1 cellular context compared by ENCODE assay signal in the genomic region with DNA sequence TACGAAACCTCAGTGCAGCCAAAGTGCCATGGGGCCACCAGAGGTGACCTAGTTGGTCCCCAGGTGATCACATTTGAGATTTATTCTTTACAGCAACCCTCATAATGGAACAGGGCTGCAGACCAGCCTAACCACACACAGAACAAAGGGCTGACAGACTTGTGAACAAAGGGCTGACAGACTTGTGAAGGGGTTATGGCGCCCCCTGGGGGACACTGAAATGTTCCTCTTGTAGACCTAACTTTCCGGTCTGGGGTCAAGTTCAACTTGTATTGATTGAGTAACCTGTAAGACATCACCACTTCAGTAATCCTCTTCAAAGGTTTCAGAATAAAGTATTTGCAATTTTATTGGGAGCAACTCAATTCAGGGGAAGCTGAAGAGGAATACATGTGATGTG.
TF ChIP-seq lines count a peak whose summit lies in the region.

No MANE protein-coding gene starts in this region.

TF ChIP-seq in HepG2, 621 proteins besides CTCF, POLR2A, EP300 and RAD21 (continued from another document):
- TF ChIP-seq, protein P1, sequence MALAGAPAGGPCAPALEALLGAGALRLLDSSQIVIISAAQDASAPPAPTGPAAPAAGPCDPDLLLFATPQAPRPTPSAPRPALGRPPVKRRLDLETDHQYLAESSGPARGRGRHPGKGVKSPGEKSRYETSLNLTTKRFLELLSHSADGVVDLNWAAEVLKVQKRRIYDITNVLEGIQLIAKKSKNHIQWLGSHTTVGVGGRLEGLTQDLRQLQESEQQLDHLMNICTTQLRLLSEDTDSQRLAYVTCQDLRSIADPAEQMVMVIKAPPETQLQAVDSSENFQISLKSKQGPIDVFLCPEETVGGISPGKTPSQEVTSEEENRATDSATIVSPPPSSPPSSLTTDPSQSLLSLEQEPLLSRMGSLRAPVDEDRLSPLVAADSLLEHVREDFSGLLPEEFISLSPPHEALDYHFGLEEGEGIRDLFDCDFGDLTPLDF (CRISPR knock-in tag; IDR thresholded peaks at IDR 0.05): no peak
- TF ChIP-seq, protein P2, sequence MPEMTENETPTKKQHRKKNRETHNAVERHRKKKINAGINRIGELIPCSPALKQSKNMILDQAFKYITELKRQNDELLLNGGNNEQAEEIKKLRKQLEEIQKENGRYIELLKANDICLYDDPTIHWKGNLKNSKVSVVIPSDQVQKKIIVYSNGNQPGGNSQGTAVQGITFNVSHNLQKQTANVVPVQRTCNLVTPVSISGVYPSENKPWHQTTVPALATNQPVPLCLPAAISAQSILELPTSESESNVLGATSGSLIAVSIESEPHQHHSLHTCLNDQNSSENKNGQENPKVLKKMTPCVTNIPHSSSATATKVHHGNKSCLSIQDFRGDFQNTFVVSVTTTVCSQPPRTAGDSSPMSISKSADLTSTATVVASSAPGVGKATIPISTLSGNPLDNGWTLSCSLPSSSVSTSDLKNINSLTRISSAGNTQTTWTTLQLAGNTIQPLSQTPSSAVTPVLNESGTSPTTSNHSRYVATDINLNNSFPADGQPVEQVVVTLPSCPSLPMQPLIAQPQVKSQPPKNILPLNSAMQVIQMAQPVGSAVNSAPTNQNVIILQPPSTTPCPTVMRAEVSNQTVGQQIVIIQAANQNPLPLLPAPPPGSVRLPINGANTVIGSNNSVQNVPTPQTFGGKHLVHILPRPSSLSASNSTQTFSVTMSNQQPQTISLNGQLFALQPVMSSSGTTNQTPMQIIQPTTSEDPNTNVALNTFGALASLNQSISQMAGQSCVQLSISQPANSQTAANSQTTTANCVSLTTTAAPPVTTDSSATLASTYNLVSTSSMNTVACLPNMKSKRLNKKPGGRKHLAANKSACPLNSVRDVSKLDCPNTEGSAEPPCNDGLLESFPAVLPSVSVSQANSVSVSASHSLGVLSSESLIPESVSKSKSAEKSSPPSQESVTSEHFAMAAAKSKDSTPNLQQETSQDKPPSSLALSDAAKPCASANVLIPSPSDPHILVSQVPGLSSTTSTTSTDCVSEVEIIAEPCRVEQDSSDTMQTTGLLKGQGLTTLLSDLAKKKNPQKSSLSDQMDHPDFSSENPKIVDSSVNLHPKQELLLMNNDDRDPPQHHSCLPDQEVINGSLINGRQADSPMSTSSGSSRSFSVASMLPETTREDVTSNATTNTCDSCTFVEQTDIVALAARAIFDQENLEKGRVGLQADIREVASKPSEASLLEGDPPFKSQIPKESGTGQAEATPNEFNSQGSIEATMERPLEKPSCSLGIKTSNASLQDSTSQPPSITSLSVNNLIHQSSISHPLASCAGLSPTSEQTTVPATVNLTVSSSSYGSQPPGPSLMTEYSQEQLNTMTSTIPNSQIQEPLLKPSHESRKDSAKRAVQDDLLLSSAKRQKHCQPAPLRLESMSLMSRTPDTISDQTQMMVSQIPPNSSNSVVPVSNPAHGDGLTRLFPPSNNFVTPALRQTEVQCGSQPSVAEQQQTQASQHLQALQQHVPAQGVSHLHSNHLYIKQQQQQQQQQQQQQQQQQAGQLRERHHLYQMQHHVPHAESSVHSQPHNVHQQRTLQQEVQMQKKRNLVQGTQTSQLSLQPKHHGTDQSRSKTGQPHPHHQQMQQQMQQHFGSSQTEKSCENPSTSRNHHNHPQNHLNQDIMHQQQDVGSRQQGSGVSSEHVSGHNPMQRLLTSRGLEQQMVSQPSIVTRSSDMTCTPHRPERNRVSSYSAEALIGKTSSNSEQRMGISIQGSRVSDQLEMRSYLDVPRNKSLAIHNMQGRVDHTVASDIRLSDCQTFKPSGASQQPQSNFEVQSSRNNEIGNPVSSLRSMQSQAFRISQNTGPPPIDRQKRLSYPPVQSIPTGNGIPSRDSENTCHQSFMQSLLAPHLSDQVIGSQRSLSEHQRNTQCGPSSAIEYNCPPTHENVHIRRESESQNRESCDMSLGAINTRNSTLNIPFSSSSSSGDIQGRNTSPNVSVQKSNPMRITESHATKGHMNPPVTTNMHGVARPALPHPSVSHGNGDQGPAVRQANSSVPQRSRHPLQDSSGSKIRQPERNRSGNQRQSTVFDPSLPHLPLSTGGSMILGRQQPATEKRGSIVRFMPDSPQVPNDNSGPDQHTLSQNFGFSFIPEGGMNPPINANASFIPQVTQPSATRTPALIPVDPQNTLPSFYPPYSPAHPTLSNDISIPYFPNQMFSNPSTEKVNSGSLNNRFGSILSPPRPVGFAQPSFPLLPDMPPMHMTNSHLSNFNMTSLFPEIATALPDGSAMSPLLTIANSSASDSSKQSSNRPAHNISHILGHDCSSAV (CRISPR knock-in tag; IDR thresholded peaks at IDR 0.05; ENCODE audit: borderline replicate concordance): no peak
TF ChIP-seq in HepG2: peak in this region for 60.
